24 cellular contexts compared by ENCODE assay signal in the genomic region with DNA sequence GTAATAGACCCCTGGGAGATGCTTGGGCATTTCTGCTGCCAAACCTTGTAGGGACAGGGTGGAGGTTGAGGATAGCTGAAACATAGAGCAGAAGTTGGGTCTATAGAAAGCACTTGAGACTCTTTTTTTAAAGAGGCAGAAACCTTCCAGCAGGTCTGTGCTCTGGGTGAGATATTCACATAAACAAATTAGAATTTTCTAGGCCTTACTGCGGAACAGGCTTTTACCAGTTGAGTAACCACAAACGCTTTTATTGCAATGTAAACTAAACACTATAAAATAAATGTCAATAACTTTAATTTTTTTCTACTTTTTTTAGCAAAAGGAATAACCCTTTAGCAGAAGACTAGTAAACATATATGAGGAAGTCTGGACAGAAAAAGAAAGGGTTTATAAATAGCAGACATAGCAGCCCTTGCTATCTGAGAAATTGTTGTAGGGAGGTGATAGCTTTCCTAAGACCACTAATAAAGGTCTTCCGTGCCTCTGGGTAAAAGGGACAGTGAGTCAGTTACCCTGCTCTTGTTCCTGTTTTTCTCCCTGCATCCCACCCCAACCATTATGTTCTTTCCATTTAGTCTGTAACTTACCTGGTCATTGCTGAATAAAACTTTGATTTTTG. TPM values are rescaled to one million over a fixed set of nuclear protein-coding genes. Genes with fewer than 3 reads are reported as not detected.
A peak's percentile ranks its signal among the peaks of the same experiment; 100 is the strongest.
DNase-seq lines count a peak whose midpoint lies in the region; ATAC-seq and TF ChIP-seq lines count a peak whose summit lies in the region.
"Had no signal": no experiment of that assay in that cellular context is flagged by ENCODE, and none has a peak within 500 bp of the region (broad histone marks: within the 10 kb centered on the region; RNA-seq: fewer than 3 reads in every experiment).

No MANE protein-coding gene starts in this region.

- H3K27ac Mint-ChIP-seq in type B pancreatic cell (no peak overlapping the region), endothelial cell (ENCODE audit: unreplicated experiment) (no peak overlapping the region)
- H3K27ac Mint-ChIP-seq: activated naive CD8-positive, alpha-beta T cell treated with anti-CD3 and anti-CD28 coated beads, Interleukin-2, amount 10 ng/mL, durations not matched to agents 7 days and 5 days; activated T-helper 2 cell treated with anti-CD3 and anti-CD28 coated beads, Interferon-gamma antibody, Interleukin-2, Interleukin-4, amounts not matched to agents 10 μg/mL and 5 μg/mL and 100 μg/mL, durations not matched to agents 14 hours and 24 hours and 36 hours had no signal

- H3K4me1 Mint-ChIP-seq in type B pancreatic cell (ENCODE audit: unreplicated experiment) = peaks cover 10% of the 10 kb centered on the region
- peaks cover 8% of the 10 kb centered on the region for H3K4me1 Mint-ChIP-seq in endothelial cell (ENCODE audit: unreplicated experiment)
- H3K4me1 Mint-ChIP-seq: activated naive CD8-positive, alpha-beta T cell treated with anti-CD3 and anti-CD28 coated beads, Interleukin-2, amount 10 ng/mL, durations not matched to agents 7 days and 5 days; stimulated activated naive CD8-positive, alpha-beta T cell treated with anti-CD3 and anti-CD28 coated beads, Interleukin-15, amount 100 ng/mL, for 72 hours had no signal

- H3K4me3 Mint-ChIP-seq in type B pancreatic cell = no peak overlapping the region
- H3K4me3 Mint-ChIP-seq in endothelial cell (ENCODE audit: unreplicated experiment) = no peak overlapping the region
- H3K4me3 Mint-ChIP-seq: activated naive CD8-positive, alpha-beta T cell treated with anti-CD3 and anti-CD28 coated beads, Interleukin-2, amount 10 ng/mL, durations not matched to agents 7 days and 5 days; stimulated activated naive CD8-positive, alpha-beta T cell treated with anti-CD3 and anti-CD28 coated beads, Interleukin-15, amount 100 ng/mL, for 72 hours had no signal

- H3K4me1 ChIP-seq in HEK293 (ENCODE audit: control insufficient read depth, insufficient read depth, low read length) (no peaks in the 10 kb centered on the region), ascending aorta (peaks cover 4 to 21% of the 10 kb centered on the region in 2 donors), right atrium auricular region (peaks cover 0 to 27% of the 10 kb centered on the region in 2 donors), prostate gland (replicated peaks) (peaks cover 9% of the 10 kb centered on the region)

- H3K27me3 Mint-ChIP-seq in type B pancreatic cell (peaks cover 6% of the 10 kb centered on the region), endothelial cell (ENCODE audit: unreplicated experiment) (peaks cover 8% of the 10 kb centered on the region)
- H3K27me3 Mint-ChIP-seq: activated naive CD8-positive, alpha-beta T cell treated with anti-CD3 and anti-CD28 coated beads, Interleukin-2, amount 10 ng/mL, durations not matched to agents 7 days and 5 days; stimulated activated naive CD8-positive, alpha-beta T cell treated with anti-CD3 and anti-CD28 coated beads, Interleukin-15, amount 100 ng/mL, for 72 hours had no signal

- no peaks in the 10 kb centered on the region; a peak in 1 of 3 replicates for H3K36me3 ChIP-seq in HEK293 (ENCODE audit: control insufficient read depth in 2 of 2, insufficient read depth in 1 of 2, low read length in 2 of 2)
- H3K36me3 ChIP-seq in ascending aorta = no peaks in the 10 kb centered on the region
- H3K36me3 ChIP-seq in right atrium auricular region = no peaks in the 10 kb centered on the region
- no peaks in the 10 kb centered on the region for H3K36me3 ChIP-seq in prostate gland
- H3K36me3 ChIP-seq: BLaER1 treated with 17β-estradiol and CSF1 and Interleukin-3, amounts not matched to agents 10 nM and 100 nM; neutrophil had no signal

- CTCF ChIA-PET in HEK293 (lab: Yijun Ruan, JAX) = interaction anchor here (0.7 kb wide), 1 partner anchor 113 kb away, joined by 4 read pairs; no protein-coding TSS in a partner anchor

- 10% methylated on average over 3 of the region's 3 CpGs for WGBS in prostate gland

- H3K27me3 ChIP-seq in ascending aorta (no peaks in the 10 kb centered on the region), right atrium auricular region (no peaks in the 10 kb centered on the region), prostate gland (replicated peaks; ENCODE audit: insufficient read depth) (no peaks in the 10 kb centered on the region)
- H3K27me3 ChIP-seq: BLaER1 treated with 17β-estradiol and CSF1 and Interleukin-3, amounts not matched to agents 10 nM and 100 nM; neutrophil had no signal

- ATAC-seq in GM21390 (IDR thresholded peaks at IDR 0.05; ENCODE audit: unreplicated experiment) = no peak
- ATAC-seq: HepG2; stimulated activated naive CD8-positive, alpha-beta T cell treated with anti-CD3 and anti-CD28 coated beads, Interleukin-15, amount 100 ng/mL, for 72 hours had no signal

- no peak overlapping the region for H3K4me3 ChIP-seq in HEK293 (ENCODE audit: low read depth, low read length)
- peak overlapping the region in 1 of 2 donors; percentile 41 for H3K4me3 ChIP-seq in ascending aorta
- no peak overlapping the region for H3K4me3 ChIP-seq in right atrium auricular region
- H3K4me3 ChIP-seq in prostate gland = no peak overlapping the region
- H3K4me3 ChIP-seq: BLaER1 treated with 17β-estradiol and CSF1 and Interleukin-3, amounts not matched to agents 10 nM and 100 nM had no signal

- H3K9me3 ChIP-seq in HEK293 (ENCODE audit: control insufficient read depth, insufficient read depth, low read depth, low read length) = no peaks in the 10 kb centered on the region
- no peaks in the 10 kb centered on the region for H3K9me3 ChIP-seq in ascending aorta
- H3K9me3 ChIP-seq in right atrium auricular region = no peaks in the 10 kb centered on the region
- H3K9me3 ChIP-seq in prostate gland = no peaks in the 10 kb centered on the region
- H3K9me3 ChIP-seq: neutrophil had no signal

- H3K36me3 Mint-ChIP-seq in type B pancreatic cell (no peaks in the 10 kb centered on the region), endothelial cell (ENCODE audit: low read depth, unreplicated experiment) (no peaks in the 10 kb centered on the region)
- H3K36me3 Mint-ChIP-seq: activated naive CD8-positive, alpha-beta T cell treated with anti-CD3 and anti-CD28 coated beads, Interleukin-2, amount 10 ng/mL, durations not matched to agents 7 days and 5 days had no signal

- TF ChIP-seq POLR2A in prostate gland (IDR thresholded peaks at IDR 0.05) = no peak

- no peak for DNase-seq in ascending aorta (ENCODE audit: low spot score in 2 of 2)
- DNase-seq in right atrium auricular region (ENCODE audit: low spot score) = no peak
- no peak for DNase-seq in prostate gland (ENCODE audit: low spot score)
- no peak for DNase-seq in type B pancreatic cell (ENCODE audit: extremely low spot score, unreplicated experiment)
- DNase-seq in endothelial cell (ENCODE audit: low spot score) = no peak
- DNase-seq in epidermal melanocyte (ENCODE audit: insufficient read length, low spot score) = no peak
- DNase-seq: activated CD4-positive, alpha-beta T cell treated with anti-CD3 and anti-CD28 coated beads, Interleukin-2, amount 50 U/mL, for 48 hours; activated CD4-positive, CD25-positive, alpha-beta regulatory T cell; activated CD8-positive, alpha-beta memory T cell treated with anti-CD3 and anti-CD28 coated beads, Interleukin-2, amount 50 U/mL, for 48 hours; activated naive CD8-positive, alpha-beta T cell treated with anti-CD3 and anti-CD28 coated beads, Interleukin-2, amount 10 ng/mL, durations not matched to agents 7 days and 5 days; cortex of kidney; NCI-H510A; stimulated activated CD4-positive, alpha-beta T cell treated with anti-CD3 and anti-CD28 coated beads, Interleukin-4, amount 100 ng/mL, for 4 hours; stimulated activated naive CD8-positive, alpha-beta T cell treated with anti-CD3 and anti-CD28 coated beads, Interleukin-15, amount 100 ng/mL, for 72 hours; T1000 had no signal

- intact Hi-C loops in ascending aorta (cut with DNase I) (no loop called here), prostate gland (cut with DNase I) (no loop called here)

- no peak for TF ChIP-seq CTCF in HEK293 (tag by site-specific recombination; IDR thresholded peaks at IDR 0.05)
- TF ChIP-seq CTCF in ascending aorta (IDR thresholded peaks at IDR 0.05) = no peak
- no peak for TF ChIP-seq CTCF in right atrium auricular region (IDR thresholded peaks at IDR 0.05)
- no peak for TF ChIP-seq CTCF in prostate gland (IDR thresholded peaks at IDR 0.05)
- no peak for TF ChIP-seq CTCF in type B pancreatic cell (conservative IDR thresholded peaks at IDR 0.05)
- no peak for TF ChIP-seq CTCF in endothelial cell (IDR thresholded peaks at IDR 0.05; ENCODE audit: unreplicated experiment)

- POLR2A ChIA-PET in HEK293 (lab: Yijun Ruan, JAX) = no interaction called here

- H3K27ac ChIP-seq in HEK293 (ENCODE audit: extremely low read depth, low read depth, low read length) = no peak overlapping the region
- peak overlapping the region; percentile 31 to 43 for H3K27ac ChIP-seq in ascending aorta
- H3K27ac ChIP-seq in right atrium auricular region = peak overlapping the region; percentile 64 to 89
- H3K27ac ChIP-seq in prostate gland = peak overlapping the region; percentile 23 to 67
- H3K27ac ChIP-seq: BLaER1 treated with 17β-estradiol and CSF1 and Interleukin-3, amounts not matched to agents 10 nM and 100 nM; HL-60; neutrophil had no signal

- no peaks in the 10 kb centered on the region for H3K9me3 Mint-ChIP-seq in type B pancreatic cell
- H3K9me3 Mint-ChIP-seq in endothelial cell (ENCODE audit: unreplicated experiment) = no peaks in the 10 kb centered on the region
- H3K9me3 Mint-ChIP-seq: activated T-helper 2 cell treated with anti-CD3 and anti-CD28 coated beads, Interferon-gamma antibody, Interleukin-2, Interleukin-4, amounts not matched to agents 10 μg/mL and 5 μg/mL and 100 μg/mL, durations not matched to agents 14 hours and 24 hours and 36 hours; stimulated activated naive CD8-positive, alpha-beta T cell treated with anti-CD3 and anti-CD28 coated beads, Interleukin-15, amount 100 ng/mL, for 72 hours had no signal

TF ChIP-seq in HEK293, 187 proteins besides CTCF, POLR2A, EP300 and RAD21 (continues in another document):
- TF ChIP-seq KLF16 (tag by site-specific recombination; IDR thresholded peaks at IDR 0.05) (no peak), ZNF600 (tag by site-specific recombination; IDR thresholded peaks at IDR 0.05) (no peak), ZNF157 (tag by site-specific recombination; IDR thresholded peaks at IDR 0.05) (no peak), ZFP37 (tag by site-specific recombination; IDR thresholded peaks at IDR 0.05) (no peak)

RNA-seq across cellular contexts. Expression of a gene that starts 38.7 kb away (rescaled TPM):
- total RNA-seq in ascending aorta (0.96 TPM), right atrium auricular region (10 to 100 TPM; 19.0 to 20.6 TPM), prostate gland (10 to 100 TPM in 1 of 2 donors, 1 to 10 TPM in 1; 5.5 to 17.4 TPM), type B pancreatic cell (ENCODE audit: low replicate concordance) (4.9 and 7.6 TPM in 2 replicates), endothelial cell (ENCODE audit: unreplicated experiment) (1.5 TPM)
- total RNA-seq: activated naive CD8-positive, alpha-beta T cell treated with anti-CD3 and anti-CD28 coated beads, Interleukin-2, amount 10 ng/mL, durations not matched to agents 7 days and 5 days; HepG2; renal cortical epithelial cell; RPMI7951 had no signal
